Comparison of ENCODE assay signal across 14 cellular contexts in the genomic region with DNA sequence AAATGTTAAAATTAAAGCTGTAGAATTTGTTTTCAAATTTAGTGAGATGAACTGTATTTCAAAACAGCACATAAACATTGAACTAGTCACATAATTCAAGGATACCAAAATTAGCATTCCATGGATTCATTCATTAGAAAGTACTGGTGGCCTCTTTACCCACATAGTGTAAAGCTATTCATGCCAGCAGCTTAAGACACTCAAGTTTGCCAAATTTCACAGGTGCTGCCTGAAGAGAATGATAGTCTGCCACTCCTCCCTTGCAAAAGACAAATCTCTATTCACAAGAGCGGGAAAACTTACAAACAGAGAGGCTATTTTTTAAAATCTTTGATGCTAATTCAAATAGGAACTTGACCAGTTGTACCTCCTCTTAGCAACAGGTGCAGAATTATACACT.
DNase-seq lines count a peak whose midpoint lies in the region; ATAC-seq lines count a peak whose summit lies in the region.
"Had no signal": no experiment of that assay in that cellular context is flagged by ENCODE, and none has a peak within 500 bp of the region (broad histone marks: within the 10 kb centered on the region; RNA-seq: fewer than 3 reads in every experiment).

No MANE protein-coding gene starts in this region.

- H3K9me3 ChIP-seq in SJCRH30 (replicated peaks), result no peaks in the 10 kb centered on the region
- H3K9me3 ChIP-seq: BLaER1 treated with 17β-estradiol and CSF1 and Interleukin-3, amounts not matched to agents 10 nM and 100 nM had no signal

- no peak overlapping the region for H3K27ac ChIP-seq in SJCRH30
- H3K27ac ChIP-seq: BLaER1 treated with 17β-estradiol and CSF1 and Interleukin-3, amounts not matched to agents 10 nM and 100 nM had no signal

- in situ Hi-C loops in G401 (cut with HindIII; ENCODE audit: low sequenced_read_pairs), result no loop called here

- no peaks in the 10 kb centered on the region for H3K4me1 ChIP-seq in SJCRH30
- H3K4me1 ChIP-seq: BLaER1 treated with 17β-estradiol and CSF1 and Interleukin-3, amounts not matched to agents 10 nM and 100 nM had no signal

- no peaks in the 10 kb centered on the region for H3K36me3 ChIP-seq in SJCRH30
- H3K36me3 ChIP-seq: BLaER1 treated with 17β-estradiol and CSF1 and Interleukin-3, amounts not matched to agents 10 nM and 100 nM had no signal

- no peak overlapping the region for H3K4me3 ChIP-seq in SJCRH30
- H3K4me3 ChIP-seq: BLaER1 treated with 17β-estradiol and CSF1 and Interleukin-3, amounts not matched to agents 10 nM and 100 nM had no signal

- H3K27me3 ChIP-seq in SJCRH30, result no peaks in the 10 kb centered on the region
- H3K27me3 ChIP-seq: BLaER1 treated with 17β-estradiol and CSF1 and Interleukin-3, amounts not matched to agents 10 nM and 100 nM had no signal

- ATAC-seq in HG02884 (IDR thresholded peaks at IDR 0.05; ENCODE audit: unreplicated experiment), result no peak

- DNase-seq in G401 (ENCODE audit: low spot score) (peak; percentile 36), SJCRH30 (peak; percentile 4 to 56), globus pallidus (ENCODE audit: low spot score) (peak; percentile 12), renal cortical epithelial cell (ENCODE audit: low read depth) (peak; percentile 4), hippocampal formation (lab: John Stamatoyannopoulos, UW) (no peak), A172 (ENCODE audit: low spot score) (no peak)
- DNase-seq: AML-193; Calu3; CD4-positive, CD25-positive, alpha-beta regulatory T cell; DMS 273 treated with DMSO at 0.1 percent for 48 hours; GOT3; H9 had no signal

Comparison
In these comparisons a context has a peak if more than half of its experiments do, and no peak if none do; other contexts are left out.
1. DNase-seq: peak in G401 (single experiment), SJCRH30 (2 of 2), globus pallidus (single experiment) and renal cortical epithelial cell (single experiment); none in hippocampal formation (0 of 2) and A172 (single experiment).